ENCODE assay signal across 1 cellular context in the genomic region with DNA sequence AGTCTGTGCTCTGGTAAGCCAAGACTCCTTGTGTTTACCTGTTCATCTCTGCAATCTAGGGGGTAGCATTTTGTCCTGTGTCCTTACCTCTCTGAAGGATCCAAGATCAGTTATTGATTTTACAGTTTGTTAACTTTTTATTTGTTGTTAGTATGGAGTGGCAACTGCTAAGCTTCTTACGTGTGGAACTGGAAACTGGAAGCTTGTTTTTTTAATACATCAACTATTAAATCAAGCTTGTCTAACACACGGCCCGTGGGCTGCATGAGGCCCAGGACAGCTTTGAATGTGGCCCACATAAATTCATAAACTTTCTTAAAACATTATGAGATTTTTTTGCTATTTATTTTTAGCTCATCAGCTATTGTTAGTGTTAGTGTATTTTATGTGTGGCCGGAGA.
TF ChIP-seq lines count a peak whose summit lies in the region.

No MANE protein-coding gene starts in this region.

TF ChIP-seq in IMR-90, 13 proteins besides CTCF, POLR2A, EP300 and RAD21:
- TF ChIP-seq RCOR1 (IDR thresholded peaks at IDR 0.05; ENCODE audit: insufficient replicate concordance, low read length): no peak
- TF ChIP-seq MXI1 (IDR thresholded peaks at IDR 0.05; ENCODE audit: borderline replicate concordance, low read depth, low read length): no peak
- no peak for TF ChIP-seq FOS (IDR thresholded peaks at IDR 0.05; ENCODE audit: low read depth, low read length)
- TF ChIP-seq CEBPB (IDR thresholded peaks at IDR 0.05; ENCODE audit: low read depth, low read length): no peak
- no peak for TF ChIP-seq MAFK (IDR thresholded peaks at IDR 0.05; ENCODE audit: low read depth, low read length)
- TF ChIP-seq NFE2L2 (IDR thresholded peaks at IDR 0.05; ENCODE audit: low read depth, low read length): no peak
- TF ChIP-seq, protein P1, sequence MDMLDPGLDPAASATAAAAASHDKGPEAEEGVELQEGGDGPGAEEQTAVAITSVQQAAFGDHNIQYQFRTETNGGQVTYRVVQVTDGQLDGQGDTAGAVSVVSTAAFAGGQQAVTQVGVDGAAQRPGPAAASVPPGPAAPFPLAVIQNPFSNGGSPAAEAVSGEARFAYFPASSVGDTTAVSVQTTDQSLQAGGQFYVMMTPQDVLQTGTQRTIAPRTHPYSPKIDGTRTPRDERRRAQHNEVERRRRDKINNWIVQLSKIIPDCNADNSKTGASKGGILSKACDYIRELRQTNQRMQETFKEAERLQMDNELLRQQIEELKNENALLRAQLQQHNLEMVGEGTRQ (IDR thresholded peaks at IDR 0.05; ENCODE audit: low read depth, low read length): no peak
- TF ChIP-seq RFX5 (IDR thresholded peaks at IDR 0.05; ENCODE audit: low read depth, low read length): no peak
TF ChIP-seq in IMR-90: peak in this region for 0.
